26 cellular contexts compared by ENCODE assay signal in the genomic region with DNA sequence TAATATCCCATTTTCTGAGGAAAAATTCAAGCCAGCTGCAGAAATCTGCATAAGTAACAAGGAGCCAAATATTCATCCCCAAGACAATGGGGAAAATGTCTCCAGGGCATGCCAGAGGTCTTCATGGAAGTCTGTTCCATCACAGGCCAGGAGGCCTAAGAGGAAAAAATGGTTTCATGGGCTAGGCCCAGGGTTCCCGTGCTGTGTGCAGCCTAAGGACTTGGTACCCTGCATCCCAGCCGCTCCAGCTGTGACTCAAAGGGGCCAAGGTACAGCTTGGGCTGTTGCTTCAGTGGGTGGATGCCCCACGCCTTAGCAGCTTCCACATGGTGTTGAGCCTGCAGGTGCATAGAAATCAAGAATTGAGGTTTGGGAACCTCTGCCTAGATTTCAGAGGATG.
"Had no signal": no experiment of that assay in that cellular context is flagged by ENCODE, and none has a peak within 500 bp of the region (broad histone marks: within the 10 kb centered on the region; RNA-seq: fewer than 3 reads in every experiment).

No MANE protein-coding gene starts in this region.

- H3K4me2 ChIP-seq: neural progenitor cell had no signal

- FAIRE-seq: small intestine, urothelium cell line had no signal

- H3K27ac ChIP-seq: neural progenitor cell, ovary, parathyroid adenoma, psoas muscle, right lobe of liver, sigmoid colon, stomach, thoracic aorta, thyroid gland, tibial nerve, upper lobe of left lung, vagina had no signal

- H3K9me3 ChIP-seq: ovary, psoas muscle, right lobe of liver, sigmoid colon, thoracic aorta, thyroid gland, vagina had no signal

- DNase-seq: natural killer cell; occipital lobe; ovary; posterior cingulate gyrus; psoas muscle; right cardiac atrium; right lobe of liver; sigmoid colon; small intestine; stimulated activated CD4-positive, alpha-beta T cell treated with anti-CD3 and anti-CD28 coated beads, Interleukin-15, amount 100 ng/mL, for 24 hours; stimulated activated CD4-positive, alpha-beta T cell treated with anti-CD3 and anti-CD28 coated beads, Interleukin-2, amount 100 ng/mL, for 24 hours; stimulated activated CD4-positive, alpha-beta T cell treated with anti-CD3 and anti-CD28 coated beads, Interleukin-2, amount 100 ng/mL, for 48 hours; stimulated activated CD4-positive, alpha-beta T cell treated with anti-CD3 and anti-CD28 coated beads, Interleukin-4, amount 100 ng/mL, for 24 hours; stimulated activated naive B cell treated with anti-CD40 and anti-IgM and Interleukin-4, amounts not matched to agents 10 μg/mL and 1 μg/mL and 100 μg/mL, for 72 hours; stimulated activated naive CD4-positive, alpha-beta T cell treated with Interleukin-2 at 50 U/mL for 16 hours; stomach; thyroid gland; trophoblast cell; upper lobe of left lung had no signal

- H3K27me3 ChIP-seq: neural progenitor cell, ovary, right lobe of liver, sigmoid colon, stomach, thyroid gland, tibial nerve, upper lobe of left lung, vagina had no signal

- ATAC-seq: natural killer cell; psoas muscle; right cardiac atrium; right lobe of liver; stimulated activated effector memory CD8-positive, alpha-beta T cell treated with anti-CD3 and anti-CD28 coated beads, Interleukin-12 subunit alpha, Interleukin-12 subunit beta, amount 100 ng/mL, for 72 hours; stimulated activated naive B cell treated with anti-CD40 and anti-IgM and Interleukin-4, amounts not matched to agents 10 μg/mL and 1 μg/mL and 100 μg/mL, for 72 hours had no signal

- H3K9ac ChIP-seq: neural progenitor cell, parathyroid adenoma had no signal

- H3K4me3 ChIP-seq: neural progenitor cell, ovary, psoas muscle, right lobe of liver, sigmoid colon, stomach, thoracic aorta, thyroid gland, tibial nerve, upper lobe of left lung, vagina had no signal

- H3K36me3 ChIP-seq: neural progenitor cell, ovary, right lobe of liver, sigmoid colon, stomach, thoracic aorta, thyroid gland, tibial nerve, upper lobe of left lung, vagina had no signal

- H3K79me2 ChIP-seq: parathyroid adenoma had no signal

- H3K4me1 ChIP-seq: neural progenitor cell, parathyroid adenoma, psoas muscle, sigmoid colon, stomach, thyroid gland, tibial nerve, upper lobe of left lung, vagina had no signal

- H2AFZ ChIP-seq: neural progenitor cell, parathyroid adenoma had no signal
